18 cellular contexts compared by ENCODE assay signal in the genomic region with DNA sequence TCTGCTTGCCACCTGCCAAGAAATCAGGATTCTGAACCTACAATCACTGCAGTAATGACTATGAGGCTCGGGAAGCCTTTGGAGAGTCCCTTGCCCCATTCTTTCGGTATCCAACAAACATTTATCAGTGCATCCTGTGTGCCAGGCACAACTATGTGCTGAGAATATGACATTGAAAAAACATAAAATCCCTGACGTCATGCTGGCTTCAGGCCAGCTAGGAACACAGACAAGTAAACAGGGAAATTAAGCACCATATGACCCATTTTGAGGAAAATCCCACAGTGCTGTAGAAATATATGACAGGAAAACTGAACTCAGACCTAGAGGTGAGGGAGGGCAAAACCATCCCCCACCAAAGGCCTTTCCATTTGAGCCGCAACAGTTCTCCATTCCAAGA.
"Had no signal": no experiment of that assay in that cellular context is flagged by ENCODE, and none has a peak within 500 bp of the region (broad histone marks: within the 10 kb centered on the region; RNA-seq: fewer than 3 reads in every experiment).

No MANE protein-coding gene starts in this region.

- H3K27ac ChIP-seq: dorsolateral prefrontal cortex, esophagus muscularis mucosa, hepatocyte, neural progenitor cell, psoas muscle, stomach, testis, upper lobe of left lung had no signal

- ATAC-seq: activated CD4-positive, alpha-beta T cell treated with anti-CD3 and anti-CD28 coated beads for 36 hours; activated T-cell treated with anti-CD3 and anti-CD28 coated beads, Interleukin-2, amount 50 U/mL, for 4 hours; left lobe of liver; psoas muscle had no signal

- H2AFZ ChIP-seq: hepatocyte, neural progenitor cell had no signal

- H3K9me3 ChIP-seq: psoas muscle, stomach, testis, upper lobe of left lung had no signal

- H3K36me3 ChIP-seq: esophagus muscularis mucosa, neural progenitor cell, upper lobe of left lung had no signal

- H3K79me2 ChIP-seq: hepatocyte had no signal

- H3K4me1 ChIP-seq: esophagus muscularis mucosa, psoas muscle, stomach, testis, upper lobe of left lung had no signal

- H3K9ac ChIP-seq: neural progenitor cell had no signal

- DNase-seq: activated CD4-positive, alpha-beta memory T cell treated with anti-CD3 and anti-CD28 coated beads, Interleukin-2, amount 10 ng/mL, durations not matched to agents 7 days and 5 days; activated CD4-positive, alpha-beta T cell treated with anti-CD3 and anti-CD28 coated beads for 36 hours; activated effector memory CD4-positive, alpha-beta T cell treated with Interleukin-2 at 50 U/mL for 16 hours; activated naive CD4-positive, alpha-beta T cell treated with anti-CD3 and anti-CD28 coated beads, Interleukin-2, amount 50 U/mL, for 16 hours; activated T-cell treated with anti-CD3 and anti-CD28 coated beads, Interleukin-2, amount 50 U/mL, for 4 hours; dorsolateral prefrontal cortex; islet precursor cell; mammary epithelial cell; psoas muscle; stimulated activated CD4-positive, alpha-beta T cell treated with anti-CD3 and anti-CD28 coated beads, Interleukin-12 subunit alpha, Interleukin-12 subunit beta, amount 100 ng/mL, for 4 hours; stimulated activated CD4-positive, alpha-beta T cell treated with anti-CD3 and anti-CD28 coated beads, Interleukin-2, amount 100 ng/mL, for 24 hours; stomach; testis; upper lobe of left lung had no signal

- H3K4me3 ChIP-seq: dorsolateral prefrontal cortex, esophagus muscularis mucosa, hepatocyte, neural progenitor cell, psoas muscle, stomach, testis, upper lobe of left lung had no signal

- H3K4me2 ChIP-seq: hepatocyte, neural progenitor cell had no signal

- H3K27me3 ChIP-seq: dorsolateral prefrontal cortex, esophagus muscularis mucosa, hepatocyte, neural progenitor cell, stomach, testis, upper lobe of left lung had no signal
